ENCODE assay signal across 11 cellular contexts in genomic region chr1:59151860-59152259, GRCh38.
A peak's percentile ranks its signal among the peaks of the same experiment; 100 is the strongest.
DNase-seq lines count a peak whose midpoint lies in the region; ATAC-seq and TF ChIP-seq lines count a peak whose summit lies in the region.
"Had no signal": no experiment of that assay in that cellular context is flagged by ENCODE, and none has a peak within 500 bp of the region (broad histone marks: within the 10 kb centered on the region; RNA-seq: fewer than 3 reads in every experiment).

No MANE protein-coding gene starts in this region.

- no peak for ATAC-seq in naive thymus-derived CD8-positive, alpha-beta T cell
- ATAC-seq in esophagus mucosa, result no peak

- no peaks in the 10 kb centered on the region for H3K36me3 Mint-ChIP-seq in naive thymus-derived CD8-positive, alpha-beta T cell
- no peaks in the 10 kb centered on the region for H3K36me3 Mint-ChIP-seq in endothelial cell (ENCODE audit: low read depth, unreplicated experiment)

- H3K27me3 Mint-ChIP-seq in naive thymus-derived CD8-positive, alpha-beta T cell, result peaks cover 0 to 1% (median 0%) of the 10 kb centered on the region in 5 donors
- H3K27me3 Mint-ChIP-seq in endothelial cell (ENCODE audit: unreplicated experiment), result peaks cover 2% of the 10 kb centered on the region
- H3K27me3 Mint-ChIP-seq: CD8-positive, alpha-beta memory T cell had no signal

- POLR2A ChIA-PET in naive thymus-derived CD8-positive, alpha-beta T cell (lab: Charles Lee), result no interaction called here

- peaks cover 0 to 2% (median 0%) of the 10 kb centered on the region in 9 donors for H3K9me3 Mint-ChIP-seq in naive thymus-derived CD8-positive, alpha-beta T cell
- H3K9me3 Mint-ChIP-seq in endothelial cell (ENCODE audit: unreplicated experiment), result no peaks in the 10 kb centered on the region

- peak; percentile 53 for DNase-seq in ELR (ENCODE audit: low read depth)
- peak; percentile 65 for DNase-seq in amniotic epithelial cell (ENCODE audit: low read depth)
- peak; percentile 26 for DNase-seq in kidney glomerular epithelial cell (lab: John Stamatoyannopoulos, UW)
- DNase-seq in naive thymus-derived CD8-positive, alpha-beta T cell, result no peak
- DNase-seq in SHP77 treated with DMSO at 0.1 percent for 48 hours (lab: John Stamatoyannopoulos, UW), result no peak
- DNase-seq in endothelial cell (ENCODE audit: low spot score), result no peak
- DNase-seq: activated CD4-positive, alpha-beta T cell treated with anti-CD3 and anti-CD28 coated beads, Interleukin-2, amount 50 U/mL, for 1 hour; CD8-positive, alpha-beta memory T cell; NCI-H748 treated with DMSO at 0.1 percent for 48 hours had no signal

- peaks cover 7 to 11% (median 8%) of the 10 kb centered on the region in 4 donors for H3K4me1 Mint-ChIP-seq in naive thymus-derived CD8-positive, alpha-beta T cell
- H3K4me1 Mint-ChIP-seq in endothelial cell (ENCODE audit: unreplicated experiment), result peaks cover 21% of the 10 kb centered on the region

- H3K27ac ChIP-seq in skin epidermis, result peak overlapping the region in 16 of 21 experiments; percentile 9 to 86 (median 44)

- no peak overlapping the region for H3K4me3 Mint-ChIP-seq in naive thymus-derived CD8-positive, alpha-beta T cell
- H3K4me3 Mint-ChIP-seq in endothelial cell (ENCODE audit: unreplicated experiment), result no peak overlapping the region
- H3K4me3 Mint-ChIP-seq: CD8-positive, alpha-beta memory T cell had no signal

- no peak for TF ChIP-seq CTCF in endothelial cell (IDR thresholded peaks at IDR 0.05; ENCODE audit: unreplicated experiment)

- H3K27ac Mint-ChIP-seq in naive thymus-derived CD8-positive, alpha-beta T cell, result peak overlapping the region in 1 of 10 donors; percentile 19
- no peak overlapping the region for H3K27ac Mint-ChIP-seq in endothelial cell (ENCODE audit: unreplicated experiment)

- no peak overlapping the region for H3K4me3 ChIP-seq in skin epidermis

Comparison
In these comparisons a context has a peak if more than half of its experiments do, and no peak if none do; other contexts are left out.
1. DNase-seq: peak in ELR (single experiment), amniotic epithelial cell (single experiment) and kidney glomerular epithelial cell (single experiment); none in naive thymus-derived CD8-positive, alpha-beta T cell (0 of 10), SHP77 treated with DMSO at 0.1 percent for 48 hours (single experiment) and endothelial cell (single experiment).